ENCODE assay signal across 21 cellular contexts in the genomic region with DNA sequence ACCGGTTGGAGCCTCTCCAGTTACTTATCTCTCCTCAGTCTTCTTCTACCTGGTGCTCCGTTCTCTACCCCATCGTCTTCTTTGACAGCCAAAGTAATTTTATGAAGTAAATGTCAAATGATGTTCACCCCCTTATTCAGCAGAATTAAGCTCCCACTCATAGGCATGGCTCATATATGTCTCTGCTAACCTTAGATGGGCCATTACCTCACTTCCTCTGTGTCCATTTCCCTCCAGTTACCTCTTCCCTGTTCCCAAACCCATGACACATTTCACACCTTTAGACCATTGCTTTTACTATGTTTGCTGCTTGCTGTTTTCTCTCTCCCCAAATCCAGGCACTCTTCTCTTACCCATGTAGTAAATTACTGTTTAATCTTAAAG.
DNase-seq lines count a peak whose midpoint lies in the region; ATAC-seq, FAIRE-seq and TF ChIP-seq lines count a peak whose summit lies in the region.
"Had no signal": no experiment of that assay in that cellular context is flagged by ENCODE, and none has a peak within 500 bp of the region (broad histone marks: within the 10 kb centered on the region; RNA-seq: fewer than 3 reads in every experiment).

No MANE protein-coding gene starts in this region.

- no peak overlapping the region for H3K27ac ChIP-seq in small intestine (ENCODE audit: low read depth in 1 of 2, low read length in 1 of 2)
- H3K27ac ChIP-seq in HepG2 (ENCODE audit: extremely low read length, insufficient read depth, low read length): no peak overlapping the region

- no peak for TF ChIP-seq EP300 in HepG2 (IDR thresholded peaks at IDR 0.05; ENCODE audit: low read depth in 2 of 2, low read length in 2 of 2)
- no peak for TF ChIP-seq EP300 in HepG2 (CRISPR knock-in tag; IDR thresholded peaks at IDR 0.05; ENCODE audit: borderline replicate concordance)

- no peaks in the 10 kb centered on the region for H3K36me3 ChIP-seq in small intestine (ENCODE audit: control insufficient read depth in 2 of 2, insufficient read depth in 2 of 2, low read length in 2 of 2)
- no peaks in the 10 kb centered on the region for H3K36me3 ChIP-seq in HepG2 (replicated peaks in 1 of 2; ENCODE audit: control insufficient read depth in 1 of 2, insufficient read depth in 2 of 2, low read length in 2 of 2)
- H3K36me3 ChIP-seq: MG63 had no signal

- H4K20me1 ChIP-seq in HepG2 (ENCODE audit: insufficient read depth, low read length): no peaks in the 10 kb centered on the region

- no peak overlapping the region for H3K4me2 ChIP-seq in HepG2 (ENCODE audit: low read depth, low read length)

- H3K9me3 ChIP-seq in small intestine (ENCODE audit: control insufficient read depth, low read depth) (no peaks in the 10 kb centered on the region), HepG2 (ENCODE audit: low read length) (peaks cover 8% of the 10 kb centered on the region; the same call in 1 of the 2 replicates)

- H2AFZ ChIP-seq in HepG2 (ENCODE audit: low read length): no peak overlapping the region

- peaks cover 11% of the 10 kb centered on the region for H3K9me3 Mint-ChIP-seq in activated T-cell treated with anti-CD3 and anti-CD28 coated beads, Interleukin-2, amount 50 U/mL, for 4 hours
- H3K9me3 Mint-ChIP-seq in activated CD4-positive, alpha-beta memory T cell treated with anti-CD3 and anti-CD28 coated beads for 36 hours: peaks cover 10% of the 10 kb centered on the region
- peaks cover 30% of the 10 kb centered on the region for H3K9me3 Mint-ChIP-seq in activated T-helper 2 cell treated with anti-CD3 and anti-CD28 coated beads, Interferon-gamma antibody, Interleukin-2, Interleukin-4, amounts not matched to agents 10 μg/mL and 5 μg/mL and 100 μg/mL, durations not matched to agents 14 hours and 24 hours and 36 hours

- 80 to 89% (median 86%) methylated on average over 3 of the region's 3 CpGs for WGBS in small intestine, 3 donors
- 1% methylated on average over 3 of the region's 3 CpGs for WGBS in HepG2 (ENCODE audit: low lambda C conversion rate)

- H3K4me3 Mint-ChIP-seq in activated T-cell treated with anti-CD3 and anti-CD28 coated beads, Interleukin-2, amount 50 U/mL, for 4 hours: peak overlapping the region; percentile 34
- peak overlapping the region; percentile 58 for H3K4me3 Mint-ChIP-seq in activated CD4-positive, alpha-beta memory T cell treated with anti-CD3 and anti-CD28 coated beads for 36 hours
- H3K4me3 Mint-ChIP-seq in activated T-helper 2 cell treated with anti-CD3 and anti-CD28 coated beads, Interferon-gamma antibody, Interleukin-2, Interleukin-4, amounts not matched to agents 10 μg/mL and 5 μg/mL and 100 μg/mL, durations not matched to agents 14 hours and 24 hours and 36 hours (ENCODE audit: low read depth): peak overlapping the region; percentile 46
- H3K4me3 Mint-ChIP-seq: CD8-positive, alpha-beta memory T cell had no signal

- H3K27me3 ChIP-seq in small intestine (ENCODE audit: control insufficient read depth in 2 of 2, insufficient read depth in 2 of 2, low read length in 2 of 2) (no peaks in the 10 kb centered on the region), HepG2 (ENCODE audit: control insufficient read depth in 1 of 2, insufficient read depth in 2 of 2, low read length in 2 of 2) (peaks cover 0 to 2% of the 10 kb centered on the region in 2 experiments; a peak in 1 of 5 replicates)
- H3K27me3 ChIP-seq: MG63 had no signal

- H3K9ac ChIP-seq in HepG2 (ENCODE audit: insufficient read depth, low read depth, low read length): no peak overlapping the region

- TF ChIP-seq CTCF in HepG2 (CRISPR knock-in tag; IDR thresholded peaks at IDR 0.05): no peak

- H3K4me1 ChIP-seq in small intestine (ENCODE audit: control insufficient read depth in 2 of 2, insufficient read depth in 1 of 2, low read depth in 1 of 2, low read length in 1 of 2) (no peaks in the 10 kb centered on the region), HepG2 (ENCODE audit: insufficient read depth, low read length) (no peaks in the 10 kb centered on the region)

- H3K36me3 Mint-ChIP-seq in activated T-cell treated with anti-CD3 and anti-CD28 coated beads, Interleukin-2, amount 50 U/mL, for 4 hours (ENCODE audit: insufficient read depth): peaks cover 4% of the 10 kb centered on the region
- H3K36me3 Mint-ChIP-seq in activated CD4-positive, alpha-beta memory T cell treated with anti-CD3 and anti-CD28 coated beads for 36 hours: peaks cover 12% of the 10 kb centered on the region
- peaks cover 42% of the 10 kb centered on the region for H3K36me3 Mint-ChIP-seq in activated T-helper 2 cell treated with anti-CD3 and anti-CD28 coated beads, Interferon-gamma antibody, Interleukin-2, Interleukin-4, amounts not matched to agents 10 μg/mL and 5 μg/mL and 100 μg/mL, durations not matched to agents 14 hours and 24 hours and 36 hours (ENCODE audit: low read depth)

- in situ Hi-C loops in HepG2 (cut with HindIII; ENCODE audit: extremely low pct_ligation_motif_present, low pct_unique_long_range_greater_than_20kb): no loop called here

- no peak for TF ChIP-seq RAD21 in HepG2 (CRISPR knock-in tag; IDR thresholded peaks at IDR 0.05)

- TF ChIP-seq POLR2A in HepG2 (IDR thresholded peaks at IDR 0.05; ENCODE audit: insufficient read depth in 1 of 2, low read depth in 2 of 2, low read length in 2 of 2): no peak

- no TSS peak for BruUV-seq in HepG2 (replicated peaks; lab: Mats Ljungman, UMichigan)

- POLR2A ChIA-PET in activated CD4-positive, alpha-beta memory T cell treated with anti-CD3 and anti-CD28 coated beads for 36 hours (lab: Charles Lee): interaction anchor here (0.9 to 1.7 kb wide), 6 partner anchors 45 to 1158 kb away, joined by 3 to 6 read pairs (median 4); a partner anchor contains a TSS
- POLR2A ChIA-PET in HepG2 (lab: Yijun Ruan, JAX): no interaction called here

- H3K27ac Mint-ChIP-seq in activated CD4-positive, alpha-beta memory T cell treated with anti-CD3 and anti-CD28 coated beads for 36 hours: peak overlapping the region; percentile 91
- H3K27ac Mint-ChIP-seq in activated T-helper 2 cell treated with anti-CD3 and anti-CD28 coated beads, Interferon-gamma antibody, Interleukin-2, Interleukin-4, amounts not matched to agents 10 μg/mL and 5 μg/mL and 100 μg/mL, durations not matched to agents 14 hours and 24 hours and 36 hours: peak overlapping the region; percentile 88
- H3K27ac Mint-ChIP-seq: CD8-positive, alpha-beta memory T cell had no signal

- no peaks in the 10 kb centered on the region for H3K79me2 ChIP-seq in HepG2 (ENCODE audit: insufficient read depth, low read length)

- intact Hi-C loops in activated CD4-positive, alpha-beta memory T cell treated with anti-CD3 and anti-CD28 coated beads for 36 hours (cut with micrococcal nuclease): loop anchor here (2.0 kb wide), 1 partner anchor 55 kb away; no protein-coding TSS in a partner anchor
- intact Hi-C loops in activated T-helper 2 cell treated with anti-CD3 and anti-CD28 coated beads, Interferon-gamma antibody, Interleukin-2, Interleukin-4, amounts not matched to agents 10 μg/mL and 5 μg/mL and 100 μg/mL, durations not matched to agents 14 hours and 24 hours and 36 hours (cut with micrococcal nuclease): loop anchor here (5.0 to 10.0 kb wide), 2 partner anchors 303 to 1161 kb away; a partner anchor contains a TSS
- intact Hi-C loops in HepG2 (cut with micrococcal nuclease; ENCODE audit: unreplicated experiment): no loop called here

- DNase-seq in activated T-cell treated with anti-CD3 and anti-CD28 coated beads, Interleukin-2, amount 50 U/mL, for 4 hours: no peak
- no peak for DNase-seq in activated T-cell treated with anti-CD3 and anti-CD28 coated beads, Interleukin-2, amount 50 U/mL, for 48 hours
- DNase-seq in activated CD4-positive, alpha-beta memory T cell treated with anti-CD3 and anti-CD28 coated beads for 36 hours: no peak
- no peak for DNase-seq in activated T-helper 2 cell treated with anti-CD3 and anti-CD28 coated beads, Interferon-gamma antibody, Interleukin-2, Interleukin-4, amounts not matched to agents 10 μg/mL and 5 μg/mL and 100 μg/mL, durations not matched to agents 14 hours and 24 hours and 36 hours (ENCODE audit: low spot score)
- DNase-seq in stimulated activated naive CD8-positive, alpha-beta T cell treated with anti-CD3 and anti-CD28 coated beads, Interleukin-15, Interleukin-2, amounts not matched to agents 100 U/mL and 50 U/mL, for 24 hours: no peak
- DNase-seq in small intestine (no peak), HepG2 (ENCODE audit: low spot score) (no peak)
- DNase-seq: ACHN; C1 segment of cervical spinal cord; CD8-positive, alpha-beta memory T cell; DMS53; EL; Kasumi-1; MG63; NCI-H1048; NCI-H1436; NCI-H2029 treated with DMSO at 0.1 percent for 48 hours; NCI-H2171; NCI-H526 had no signal

- ATAC-seq in activated T-cell treated with anti-CD3 and anti-CD28 coated beads, Interleukin-2, amount 50 U/mL, for 4 hours: peak in 1 of 2 donors; percentile 53
- peak; percentile 33 for ATAC-seq in stimulated activated naive CD8-positive, alpha-beta T cell treated with anti-CD3 and anti-CD28 coated beads, Interleukin-15, Interleukin-2, amounts not matched to agents 100 U/mL and 50 U/mL, for 24 hours
- ATAC-seq in HepG2: no peak

- no peak overlapping the region for H3K4me3 ChIP-seq in small intestine (ENCODE audit: low read depth in 1 of 2, low read length in 2 of 2)
- no peak overlapping the region for H3K4me3 ChIP-seq in HepG2 (replicated peaks in 1 of 3; ENCODE audit: insufficient read depth in 1 of 3, low read depth in 2 of 3, low read length in 3 of 3)
- H3K4me3 ChIP-seq: GM12878, MG63 had no signal

- no peaks in the 10 kb centered on the region for H3K27me3 Mint-ChIP-seq in activated T-cell treated with anti-CD3 and anti-CD28 coated beads, Interleukin-2, amount 50 U/mL, for 4 hours (ENCODE audit: low read depth)
- H3K27me3 Mint-ChIP-seq in activated CD4-positive, alpha-beta memory T cell treated with anti-CD3 and anti-CD28 coated beads for 36 hours: no peaks in the 10 kb centered on the region
- H3K27me3 Mint-ChIP-seq in activated T-helper 2 cell treated with anti-CD3 and anti-CD28 coated beads, Interferon-gamma antibody, Interleukin-2, Interleukin-4, amounts not matched to agents 10 μg/mL and 5 μg/mL and 100 μg/mL, durations not matched to agents 14 hours and 24 hours and 36 hours (ENCODE audit: low read depth): no peaks in the 10 kb centered on the region

- H3K4me1 Mint-ChIP-seq in activated T-cell treated with anti-CD3 and anti-CD28 coated beads, Interleukin-2, amount 50 U/mL, for 4 hours (ENCODE audit: low read depth): peaks cover 35% of the 10 kb centered on the region
- H3K4me1 Mint-ChIP-seq in activated CD4-positive, alpha-beta memory T cell treated with anti-CD3 and anti-CD28 coated beads for 36 hours (ENCODE audit: low read depth): peaks cover 47% of the 10 kb centered on the region
- peaks cover 66% of the 10 kb centered on the region for H3K4me1 Mint-ChIP-seq in activated T-helper 2 cell treated with anti-CD3 and anti-CD28 coated beads, Interferon-gamma antibody, Interleukin-2, Interleukin-4, amounts not matched to agents 10 μg/mL and 5 μg/mL and 100 μg/mL, durations not matched to agents 14 hours and 24 hours and 36 hours (ENCODE audit: low read depth)

- CTCF ChIA-PET in activated CD4-positive, alpha-beta memory T cell treated with anti-CD3 and anti-CD28 coated beads for 36 hours (lab: Charles Lee): interaction anchor here (0.7 to 1.5 kb wide), 3 partner anchors 74 to 1061 kb away, joined by 5 to 9 read pairs (median 7); no protein-coding TSS in a partner anchor
- CTCF ChIA-PET in HepG2 (lab: Yijun Ruan, JAX; ENCODE audit: low intra/inter-chr PET ratio, low total read pairs): no interaction called here

- FAIRE-seq in small intestine (lab: Jason Lieb, UNC) (no peak), HepG2 (lab: Jason Lieb, UNC) (no peak)
- FAIRE-seq: GM12878, H1 had no signal
